8 cellular contexts compared by ENCODE assay signal in genomic region chr2:164737612-164738081, GRCh38.
DNase-seq lines count a peak whose midpoint lies in the region; ATAC-seq and TF ChIP-seq lines count a peak whose summit lies in the region.

No MANE protein-coding gene starts in this region.

- no peaks in the 10 kb centered on the region for H3K4me1 ChIP-seq in prostate gland (replicated peaks)

- H3K9me3 ChIP-seq in prostate gland, result no peaks in the 10 kb centered on the region

- in situ Hi-C loops in GM13976 (cut with MboI; ENCODE audit: low sequenced_read_pairs, unreplicated experiment), result loop anchor here (25.0 kb wide), 2 partner anchors 175 to 475 kb away; partner anchors contain the start of gene SCN3A

- ATAC-seq in HG03066 (IDR thresholded peaks at IDR 0.05; ENCODE audit: low read depth, unreplicated experiment) (peak; percentile 77), left cardiac atrium (peak; percentile 71 to 78)

- H3K4me1 Mint-ChIP-seq in activated naive CD8-positive, alpha-beta T cell treated with anti-CD3 and anti-CD28 coated beads for 36 hours, result peaks cover 3% of the 10 kb centered on the region

- peaks cover 1% of the 10 kb centered on the region for H3K36me3 Mint-ChIP-seq in activated naive CD8-positive, alpha-beta T cell treated with anti-CD3 and anti-CD28 coated beads for 36 hours

- no peak overlapping the region for H3K27ac ChIP-seq in prostate gland

- no peaks in the 10 kb centered on the region for H3K36me3 ChIP-seq in prostate gland

- H3K9me3 Mint-ChIP-seq in activated naive CD8-positive, alpha-beta T cell treated with anti-CD3 and anti-CD28 coated beads for 36 hours, result no peaks in the 10 kb centered on the region

- H3K4me3 ChIP-seq in AG10803 (ENCODE audit: low read length) (no peak overlapping the region; the same call in 1 of the 2 replicates), prostate gland (no peak overlapping the region)

- 5% methylated on average over 9 of the region's 9 CpGs for WGBS in prostate gland

- DNase-seq in AG10803 (ENCODE audit: low read depth), result peak; percentile 64
- peak; percentile 24 for DNase-seq in GM13976 (ENCODE audit: low spot score)
- peak; percentile 79 for DNase-seq in NCI-H2227 treated with DMSO at 0.1 percent for 48 hours (lab: John Stamatoyannopoulos, UW)
- peak; percentile 1 for DNase-seq in activated naive CD8-positive, alpha-beta T cell treated with anti-CD3 and anti-CD28 coated beads for 36 hours
- peak; percentile 50 for DNase-seq in left cardiac atrium
- peak; percentile 76 for DNase-seq in prostate gland (ENCODE audit: low spot score)
- DNase-seq in activated gamma-delta T cell treated with Interleukin-2 at 50 U/mL for 16 hours, result no peak

- intact Hi-C loops in left cardiac atrium (cut with DNase I) (loop anchor here (2.0 kb wide), 2 partner anchors 179 to 181 kb away; no protein-coding TSS in a partner anchor), prostate gland (cut with DNase I) (loop anchor here (2.0 kb wide), 2 partner anchors 103 to 179 kb away; partner anchors contain the start of gene COBLL1)

- H3K4me3 Mint-ChIP-seq in activated naive CD8-positive, alpha-beta T cell treated with anti-CD3 and anti-CD28 coated beads for 36 hours, result no peak overlapping the region

- no peaks in the 10 kb centered on the region for H3K27me3 ChIP-seq in prostate gland (replicated peaks; ENCODE audit: insufficient read depth)

- peak; percentile 75 for TF ChIP-seq CTCF in AG10803 (conservative IDR thresholded peaks at IDR 0.05; ENCODE audit: low read length)
- peak; percentile 31 for TF ChIP-seq CTCF in GM13976 (IDR thresholded peaks at IDR 0.05; ENCODE audit: borderline replicate concordance, control extremely low read depth, extremely low read depth, insufficient read depth, missing control alignments)
- TF ChIP-seq CTCF in prostate gland (IDR thresholded peaks at IDR 0.05), result peak; percentile 38 to 89 (median 78)

- no peak for TF ChIP-seq POLR2A in prostate gland (IDR thresholded peaks at IDR 0.05)

- peaks cover 4% of the 10 kb centered on the region for H3K27me3 Mint-ChIP-seq in activated naive CD8-positive, alpha-beta T cell treated with anti-CD3 and anti-CD28 coated beads for 36 hours

- H3K27ac Mint-ChIP-seq in activated naive CD8-positive, alpha-beta T cell treated with anti-CD3 and anti-CD28 coated beads for 36 hours, result no peak overlapping the region
